Comparison of ENCODE assay signal across 9 cellular contexts in genomic region chr1:17436380-17437174, GRCh38. TPM values are rescaled to one million over a fixed set of nuclear protein-coding genes. Genes with fewer than 3 reads are reported as not detected.
DNase-seq lines count a peak whose midpoint lies in the region; ATAC-seq, FAIRE-seq and TF ChIP-seq lines count a peak whose summit lies in the region.
"Had no signal": no experiment of that assay in that cellular context is flagged by ENCODE, and none has a peak within 500 bp of the region (broad histone marks: within the 10 kb centered on the region; RNA-seq: fewer than 3 reads in every experiment).

No MANE protein-coding gene starts in this region.

- no TSS peak for BruUV-seq in IMR-90 (replicated peaks; lab: Mats Ljungman, UMichigan)

- no peak for FAIRE-seq in A549 (lab: Jason Lieb, UNC)

- H3K36me3 ChIP-seq in IMR-90 (ENCODE audit: control insufficient read depth, insufficient read depth, low read length) = peaks cover 28% of the 10 kb centered on the region

- H3K56ac ChIP-seq in IMR-90 (ENCODE audit: extremely low read depth, insufficient read depth, low read length) = peak overlapping the region; percentile 54

- H3K79me1 ChIP-seq in IMR-90 (ENCODE audit: low read depth in 1 of 2, low read length in 2 of 2) = peaks cover 12 to 52% of the 10 kb centered on the region in 2 experiments

- no peak overlapping the region for H2BK20ac ChIP-seq in IMR-90 (ENCODE audit: low read depth, low read length)

- no peaks in the 10 kb centered on the region for H3K9me3 Mint-ChIP-seq in central memory CD8-positive, alpha-beta T cell

- no peak overlapping the region for H2BK15ac ChIP-seq in IMR-90 (ENCODE audit: low read depth, low read length)

- H3K9me1 ChIP-seq in IMR-90 (ENCODE audit: insufficient read depth, low read length) = peaks cover 12% of the 10 kb centered on the region; the same call in 1 of the 2 replicates

- no peak overlapping the region; the same call in 1 of the 2 replicates for H2AK5ac ChIP-seq in IMR-90 (ENCODE audit: low read depth, low read length)

- no peak overlapping the region for H2BK120ac ChIP-seq in IMR-90 (ENCODE audit: low read depth, low read length)

- intact Hi-C loops in IMR-90 (cut with micrococcal nuclease) (loop anchor here (5.0 kb wide), 1 partner anchor 171 kb away; no protein-coding TSS in a partner anchor), left colon (cut with DNase I, micrococcal nuclease) (no loop called here)

- H3K27me3 Mint-ChIP-seq in central memory CD8-positive, alpha-beta T cell = no peaks in the 10 kb centered on the region

- peak overlapping the region; percentile 8 for H2AK9ac ChIP-seq in IMR-90 (replicated peaks; ENCODE audit: low read depth, low read length, poor library complexity)

- POLR2A ChIA-PET in A549 (lab: Yijun Ruan, JAX) (interaction anchor here (0.6 kb wide), 1 partner anchor 8 kb away, joined by 4 read pairs; no protein-coding TSS in a partner anchor), IMR-90 (lab: Charles Lee; ENCODE audit: unreplicated experiment) (no interaction called here)

- peak overlapping the region; percentile 49; the same call in 1 of the 2 replicates for H4K5ac ChIP-seq in IMR-90 (ENCODE audit: low read depth, low read length)

- peaks cover 40% of the 10 kb centered on the region for H3K4me1 Mint-ChIP-seq in central memory CD8-positive, alpha-beta T cell

- no peak overlapping the region for H3K18ac ChIP-seq in IMR-90 (ENCODE audit: low read depth, low read length)

- peak overlapping the region; percentile 45 to 59; a peak in 2 of 4 replicates for H4K8ac ChIP-seq in IMR-90 (ENCODE audit: low read depth in 2 of 2, low read length in 2 of 2)

- H4K20me1 ChIP-seq in IMR-90 (ENCODE audit: insufficient read depth, low read length) = peaks cover 43% of the 10 kb centered on the region

- ATAC-seq in A549 (no peak), IMR-90 (ENCODE audit: low read depth) (no peak), HG02973 (IDR thresholded peaks at IDR 0.05; ENCODE audit: unreplicated experiment) (no peak), GM19397 (IDR thresholded peaks at IDR 0.05; ENCODE audit: unreplicated experiment) (no peak), left colon (no peak)
- no peak for ATAC-seq in central memory CD8-positive, alpha-beta T cell (replicated peaks; ENCODE audit: extremely low read depth, poor library complexity, severe bottlenecking)

- no peaks in the 10 kb centered on the region for H3K9me3 ChIP-seq in A549
- no peaks in the 10 kb centered on the region for H3K9me3 ChIP-seq in IMR-90 (ENCODE audit: control insufficient read depth, insufficient read depth, low read length)
- H3K9me3 ChIP-seq in mononuclear cell (ENCODE audit: low read depth, low read length) = no peaks in the 10 kb centered on the region

- H2AFZ ChIP-seq in IMR-90 (replicated peaks; ENCODE audit: low read length, poor library complexity) = no peak overlapping the region

- peak overlapping the region; percentile 98 for H3K4me3 ChIP-seq in A549
- peak overlapping the region; percentile 90 for H3K4me3 ChIP-seq in IMR-90 (ENCODE audit: insufficient read depth, low read depth, low read length)
- peak overlapping the region; percentile 90 for H3K4me3 ChIP-seq in mononuclear cell (ENCODE audit: low read length)

- CTCF ChIA-PET in A549 (lab: Yijun Ruan, JAX) = interaction anchor here (1.4 to 1.9 kb wide), 3 partner anchors 10 to 1145 kb away, joined by 3 to 5 read pairs (median 3); no protein-coding TSS in a partner anchor
- CTCF ChIA-PET in IMR-90 (lab: Yijun Ruan, JAX) = interaction anchor here (0.7 kb wide), 1 partner anchor 18 kb away, joined by 3 read pairs; no protein-coding TSS in a partner anchor

- H3K27me3 ChIP-seq in IMR-90 (ENCODE audit: control insufficient read depth, insufficient read depth, low read length) (no peaks in the 10 kb centered on the region), mononuclear cell (ENCODE audit: insufficient read depth, low read length) (no peaks in the 10 kb centered on the region)

- peak overlapping the region; percentile 72 for H3K4me3 Mint-ChIP-seq in central memory CD8-positive, alpha-beta T cell

- H3K36me3 Mint-ChIP-seq in central memory CD8-positive, alpha-beta T cell (ENCODE audit: insufficient read depth) = peaks cover 28% of the 10 kb centered on the region

- no peak for TF ChIP-seq POLR2A in A549 (IDR thresholded peaks at IDR 0.05; ENCODE audit: low read length)
- no peak for TF ChIP-seq POLR2A in IMR-90 (IDR thresholded peaks at IDR 0.05; ENCODE audit: low read depth, low read length)

- H3K4me2 ChIP-seq in A549 = peak overlapping the region; percentile 94
- H3K4me2 ChIP-seq in IMR-90 (ENCODE audit: low read depth, low read length) = peak overlapping the region; percentile 97

- H3K4me1 ChIP-seq in A549 = peaks cover 28% of the 10 kb centered on the region
- peaks cover 17% of the 10 kb centered on the region for H3K4me1 ChIP-seq in IMR-90 (ENCODE audit: control insufficient read depth, insufficient read depth, low read length)
- peaks cover 74% of the 10 kb centered on the region for H3K4me1 ChIP-seq in mononuclear cell (ENCODE audit: insufficient read depth, low read length)

- peak overlapping the region; percentile 7; the same call in 1 of the 2 replicates for H3K4ac ChIP-seq in IMR-90 (ENCODE audit: low read depth, low read length)

- TF ChIP-seq RAD21 in A549 (conservative IDR thresholded peaks at IDR 0.05 in 1 of 2, IDR thresholded peaks at IDR 0.05 in 1 of 2) (no peak), IMR-90 (IDR thresholded peaks at IDR 0.05; ENCODE audit: low read length) (no peak)

- TF ChIP-seq CTCF in A549 (IDR thresholded peaks at IDR 0.05) (no peak), IMR-90 (conservative IDR thresholded peaks at IDR 0.05; ENCODE audit: low read depth, low read length) (no peak)

- H2BK5ac ChIP-seq in IMR-90 (ENCODE audit: low read depth, low read length, poor library complexity, severe bottlenecking) = no peak overlapping the region

- H4K91ac ChIP-seq in IMR-90 (ENCODE audit: insufficient read depth, low read depth, low read length) = no peak overlapping the region

- DNase-seq in A549 (ENCODE audit: low read depth in 1 of 2, low spot score in 1 of 2) (no peak), IMR-90 (no peak), kidney tubule cell (ENCODE audit: low spot score) (no peak), left colon (no peak)
- no peak for DNase-seq in central memory CD8-positive, alpha-beta T cell (ENCODE audit: low spot score in 2 of 2)
- DNase-seq: NCI-H2107 had no signal

- dilution Hi-C loops in IMR-90 (cut with HindIII; ENCODE audit: low sequenced_read_pairs, unreplicated experiment) = no loop called here

- no peak for TF ChIP-seq EP300 in A549 (IDR thresholded peaks at IDR 0.05)

- H3K27ac Mint-ChIP-seq in central memory CD8-positive, alpha-beta T cell (ENCODE audit: low read depth) = peak overlapping the region; percentile 46

- peak overlapping the region; percentile 61; the same call in 1 of the 2 replicates for H3K14ac ChIP-seq in IMR-90 (replicated peaks; ENCODE audit: low read depth, low read length)

- peak overlapping the region; percentile 71 for H3K23ac ChIP-seq in IMR-90 (ENCODE audit: low read depth, low read length)

- H3K9ac ChIP-seq in IMR-90 (ENCODE audit: low read depth, low read length) = peak overlapping the region; percentile 87; the same call in 1 of the 2 replicates

- in situ Hi-C loops in IMR-90 (cut with MboI; ENCODE audit: low sequenced_read_pairs) = no loop called here

- 66% methylated on average over 13 of the region's 13 CpGs for WGBS in A549 (ENCODE audit: missing lambda C conversion rate)
- WGBS in IMR-90 (ENCODE audit: extremely low coverage in 2 of 2, insufficient read length in 1 of 2), 2 experiments = 29% methylated on average over 2 of the region's 13 CpGs; no CpG with 5 or more reads in 1 of the 2 experiments

- H3K27ac ChIP-seq in A549 (peak overlapping the region; percentile 97 to 99), IMR-90 (ENCODE audit: insufficient read depth, low read length) (peak overlapping the region; percentile 83; the same call in 1 of the 2 replicates)

TF ChIP-seq in A549, 52 proteins besides CTCF, POLR2A, EP300 and RAD21 (continues in another document):
- TF ChIP-seq FOXS1 (CRISPR knock-in tag; IDR thresholded peaks at IDR 0.05) (no peak), SREBF2 (IDR thresholded peaks at IDR 0.05) (no peak), KDM5A (IDR thresholded peaks at IDR 0.05) (no peak), ZC3H11A (IDR thresholded peaks at IDR 0.05) (no peak), CBX8 (IDR thresholded peaks at IDR 0.05) (no peak), ZSCAN20 (CRISPR knock-in tag; IDR thresholded peaks at IDR 0.05) (no peak), CHD4 (IDR thresholded peaks at IDR 0.05; ENCODE audit: borderline replicate concordance) (no peak), MAFK (IDR thresholded peaks at IDR 0.05; ENCODE audit: partially characterized antibody) (no peak), HOXA7 (CRISPR knock-in tag; IDR thresholded peaks at IDR 0.05) (no peak)

TF ChIP-seq in IMR-90, 13 proteins besides CTCF, POLR2A, EP300 and RAD21:
- no peak for TF ChIP-seq CHD1 (IDR thresholded peaks at IDR 0.05; ENCODE audit: low read depth, low read length)
- TF ChIP-seq MXI1 (IDR thresholded peaks at IDR 0.05; ENCODE audit: borderline replicate concordance, low read depth, low read length) = no peak
- no peak for TF ChIP-seq RCOR1 (IDR thresholded peaks at IDR 0.05; ENCODE audit: insufficient replicate concordance, low read length)
- TF ChIP-seq FOS (IDR thresholded peaks at IDR 0.05; ENCODE audit: low read depth, low read length) = no peak
- TF ChIP-seq SMC3 (IDR thresholded peaks at IDR 0.05; ENCODE audit: low read depth, low read length) = no peak
- TF ChIP-seq MAFK (IDR thresholded peaks at IDR 0.05; ENCODE audit: low read depth, low read length) = no peak
- no peak for TF ChIP-seq RFX5 (IDR thresholded peaks at IDR 0.05; ENCODE audit: low read depth, low read length)
- TF ChIP-seq USF2 (IDR thresholded peaks at IDR 0.05; ENCODE audit: low read depth, low read length) = no peak

RNA-seq across cellular contexts. Expression of gene RCC2, which starts 2.9 kb away (rescaled TPM):
- polyA plus RNA-seq in A549 (2011; rRNA removed) (58.3 and 60.9 TPM in 2 replicates), A549 (2017; fragmentation: RNase III; extraction: RNeasy Plus Mini Kit Qiagen cat#74134 plus additional on column Dnase treatment) (82.5 to 90.0 TPM (median 84.7 TPM) in 3 replicates), IMR-90 (2012; rRNA removed) (38.9 and 43.5 TPM in 2 replicates)
- 70.9 and 80.5 TPM in 2 replicates for polyA plus RNA-seq in A549 (2012; cell fraction: cytosol; rRNA removed)
- polyA plus RNA-seq in A549 (2012; cell fraction: nucleus; rRNA removed) = 167 and 206 TPM in 2 replicates
- 52.3 and 73.8 TPM in 2 replicates for polyA minus RNA-seq in A549 (2011; rRNA and poly(A)+ RNA removed)
- total RNA-seq in IMR-90 (2012; rRNA removed) (24.0 and 24.2 TPM in 2 replicates), mononuclear cell (34.6 TPM), left colon (10 to 100 TPM; 48.8 to 64.1 TPM)
- polyA plus RNA-seq in IMR-90 (2012; cell fraction: cytosol; rRNA removed) = 33.7 and 55.9 TPM in 2 replicates
- 83.0 and 140 TPM in 2 replicates for polyA plus RNA-seq in IMR-90 (2012; cell fraction: nucleus; rRNA removed; ENCODE audit: low replicate concordance)
